In genomic region chr1:116066868-116067563, GRCh38 we compare ENCODE assay signal across 14 cellular contexts. TPM values are rescaled to one million over a fixed set of nuclear protein-coding genes. Genes with fewer than 3 reads are reported as not detected.
DNase-seq lines count a peak whose midpoint lies in the region; TF ChIP-seq lines count a peak whose summit lies in the region.
"Had no signal": no experiment of that assay in that cellular context is flagged by ENCODE, and none has a peak within 500 bp of the region (broad histone marks: within the 10 kb centered on the region; RNA-seq: fewer than 3 reads in every experiment).

No MANE protein-coding gene starts in this region.

- H2BK5ac ChIP-seq in mesendoderm (ENCODE audit: low read length), result no peak overlapping the region

- H3K36me3 ChIP-seq in MG63, result no peaks in the 10 kb centered on the region
- no peaks in the 10 kb centered on the region for H3K36me3 ChIP-seq in mesendoderm (ENCODE audit: control insufficient read depth, insufficient read depth, low read length)
- no peaks in the 10 kb centered on the region for H3K36me3 ChIP-seq in Caco-2 (ENCODE audit: control insufficient read depth, insufficient read depth, low read length)

- H3K27me3 ChIP-seq in MG63 (no peaks in the 10 kb centered on the region), mesendoderm (ENCODE audit: insufficient read depth, low read length, poor library complexity) (no peaks in the 10 kb centered on the region), Caco-2 (replicated peaks; ENCODE audit: control insufficient read depth, insufficient read depth, low read length) (no peaks in the 10 kb centered on the region)

- H3K4ac ChIP-seq in mesendoderm (ENCODE audit: low read depth, low read length), result no peak overlapping the region

- H3K4me1 ChIP-seq in mesendoderm (ENCODE audit: control insufficient read depth, low read depth, low read length) (no peaks in the 10 kb centered on the region), Caco-2 (no peaks in the 10 kb centered on the region)
- H3K4me1 ChIP-seq: A549 had no signal

- H3K27ac Mint-ChIP-seq in Caco-2 (ENCODE audit: unreplicated experiment), result no peak overlapping the region
- H3K27ac Mint-ChIP-seq: activated CD4-positive, alpha-beta memory T cell treated with anti-CD3 and anti-CD28 coated beads for 36 hours; activated naive CD8-positive, alpha-beta T cell treated with anti-CD3 and anti-CD28 coated beads for 36 hours had no signal

- no peaks in the 10 kb centered on the region for H3K4me1 Mint-ChIP-seq in Caco-2 (ENCODE audit: low read depth, unreplicated experiment)
- H3K4me1 Mint-ChIP-seq: activated naive CD8-positive, alpha-beta T cell treated with anti-CD3 and anti-CD28 coated beads for 36 hours had no signal

- H2BK15ac ChIP-seq in mesendoderm (replicated peaks; ENCODE audit: low read depth), result no peak overlapping the region

- intact Hi-C loops in Caco-2 (cut with micrococcal nuclease; ENCODE audit: unreplicated experiment), result no loop called here

- CTCF ChIA-PET in Caco-2 (lab: Charles Lee), result no interaction called here

- no peaks in the 10 kb centered on the region for H3K36me3 Mint-ChIP-seq in Caco-2 (ENCODE audit: insufficient read depth, unreplicated experiment)
- H3K36me3 Mint-ChIP-seq: activated CD4-positive, alpha-beta memory T cell treated with anti-CD3 and anti-CD28 coated beads for 36 hours had no signal

- H3K79me2 ChIP-seq in mesendoderm (ENCODE audit: control insufficient read depth, insufficient read depth, low read length), result no peaks in the 10 kb centered on the region

- H3K4me3 ChIP-seq in MG63, result no peak overlapping the region
- H3K4me3 ChIP-seq in epithelial cell of esophagus (ENCODE audit: low read length), result no peak overlapping the region
- no peak overlapping the region for H3K4me3 ChIP-seq in mesendoderm (ENCODE audit: low read length)
- no peak overlapping the region for H3K4me3 ChIP-seq in Caco-2 (ENCODE audit: low read depth, low read length)
- H3K4me3 ChIP-seq: A549 had no signal

- no peak overlapping the region for H2BK120ac ChIP-seq in mesendoderm (ENCODE audit: low read depth, low read length)

- H3K27me3 Mint-ChIP-seq in Caco-2 (ENCODE audit: insufficient read depth, unreplicated experiment), result no peaks in the 10 kb centered on the region

- peak; percentile 10 for DNase-seq in A172 (ENCODE audit: low spot score)
- peak; percentile 55 for DNase-seq in MG63
- peak; percentile 62 for DNase-seq in epithelial cell of esophagus (ENCODE audit: low read depth)
- DNase-seq in mesendoderm, result peak; percentile 59
- no peak for DNase-seq in GF-D8 (lab: John Stamatoyannopoulos, UW)
- no peak for DNase-seq in cerebellar cortex (ENCODE audit: low spot score)
- no peak for DNase-seq in Caco-2
- no peak for DNase-seq in stimulated activated CD4-positive, alpha-beta T cell treated with anti-CD3 and anti-CD28 coated beads, Interleukin-15, amount 100 ng/mL, for 24 hours
- DNase-seq: activated CD4-positive, alpha-beta memory T cell treated with anti-CD3 and anti-CD28 coated beads for 36 hours; activated naive CD8-positive, alpha-beta T cell treated with anti-CD3 and anti-CD28 coated beads for 36 hours; kidney; NCI-H526 treated with DMSO at 0.1 percent for 48 hours; stimulated activated CD4-positive, alpha-beta T cell treated with anti-CD3 and anti-CD28 coated beads, Interleukin-4, amount 100 ng/mL, for 24 hours had no signal

- no peaks in the 10 kb centered on the region for H3K9me3 ChIP-seq in MG63
- H3K9me3 ChIP-seq in Caco-2, result no peaks in the 10 kb centered on the region
- H3K9me3 ChIP-seq: A549 had no signal

- no peak overlapping the region for H3K56ac ChIP-seq in mesendoderm (ENCODE audit: low read length)

- H3K9ac ChIP-seq in mesendoderm (ENCODE audit: low read length), result no peak overlapping the region

- no peak overlapping the region for H3K27ac ChIP-seq in mesendoderm (ENCODE audit: low read depth, low read length)
- H3K27ac ChIP-seq: A549 had no signal

- H2AK5ac ChIP-seq in mesendoderm (ENCODE audit: low read length), result no peak overlapping the region

- POLR2A ChIA-PET in Caco-2 (lab: Charles Lee), result no interaction called here

- H3K23ac ChIP-seq in mesendoderm (ENCODE audit: low read length), result no peak overlapping the region

- no CpG with 5 or more reads among the region's 2 CpGs for WGBS in mesendoderm (ENCODE audit: extremely low coverage, insufficient coverage, low lambda C conversion rate)

- H3K4me2 ChIP-seq in mesendoderm (ENCODE audit: low read length), result no peak overlapping the region
- H3K4me2 ChIP-seq: A549 had no signal

- H3K4me3 Mint-ChIP-seq in Caco-2 (ENCODE audit: unreplicated experiment), result no peak overlapping the region
- H3K4me3 Mint-ChIP-seq: activated CD4-positive, alpha-beta memory T cell treated with anti-CD3 and anti-CD28 coated beads for 36 hours; activated naive CD8-positive, alpha-beta T cell treated with anti-CD3 and anti-CD28 coated beads for 36 hours had no signal

- H4K5ac ChIP-seq in mesendoderm (ENCODE audit: low read length), result no peak overlapping the region

- H3K18ac ChIP-seq in mesendoderm (ENCODE audit: low read length), result no peak overlapping the region

- no peaks in the 10 kb centered on the region for H3K9me3 Mint-ChIP-seq in Caco-2 (ENCODE audit: unreplicated experiment)
- H3K9me3 Mint-ChIP-seq: activated CD4-positive, alpha-beta memory T cell treated with anti-CD3 and anti-CD28 coated beads for 36 hours; activated naive CD8-positive, alpha-beta T cell treated with anti-CD3 and anti-CD28 coated beads for 36 hours had no signal

- no TSS peak for BruUV-seq in Caco-2 (replicated peaks; lab: Mats Ljungman, UMichigan)

- no peak for TF ChIP-seq CTCF in epithelial cell of esophagus (IDR thresholded peaks at IDR 0.05; ENCODE audit: insufficient read depth, low read depth, low read length, missing control alignments)
- no peak for TF ChIP-seq CTCF in Caco-2 (IDR thresholded peaks at IDR 0.05; ENCODE audit: insufficient read depth in 1 of 2, low read depth in 1 of 2, low read length in 1 of 2, severe bottlenecking in 1 of 2, unreplicated experiment in 1 of 2)

- no peaks in the 10 kb centered on the region for H3K79me1 ChIP-seq in mesendoderm (ENCODE audit: low read length)

- no peak overlapping the region for H4K8ac ChIP-seq in mesendoderm (ENCODE audit: low read depth, low read length)

RNA-seq across cellular contexts. Expression of gene MAB21L3, which starts 44.2 kb away (rescaled TPM):
- total RNA-seq in A172 (2014; rRNA removed; shearing (Covaris generic)), result not detected in 2 replicates
- total RNA-seq in MG63 (2014; rRNA removed; shearing (Covaris generic); ENCODE audit: low replicate concordance), result 1.3 TPM in 1 of 2 replicates, not detected in the other
- polyA plus RNA-seq in mesendoderm (2013, experiment 1 of 2), result not detected
- polyA plus RNA-seq in mesendoderm (2013, experiment 2 of 2), result 0.01 TPM
- total RNA-seq in Caco-2 (2022), result 0.26 and 0.66 TPM in 2 replicates
- total RNA-seq: activated CD4-positive, alpha-beta memory T cell treated with anti-CD3 and anti-CD28 coated beads for 36 hours had no signal

Comparison
In these comparisons a context has a peak if more than half of its experiments do, and no peak if none do; other contexts are left out.
1. DNase-seq: peak in A172 (single experiment), MG63 (single experiment), epithelial cell of esophagus (single experiment) and mesendoderm (single experiment); none in GF-D8 (single experiment), cerebellar cortex (single experiment), Caco-2 (0 of 2) and stimulated activated CD4-positive, alpha-beta T cell treated with anti-CD3 and anti-CD28 coated beads, Interleukin-15, amount 100 ng/mL, for 24 hours (single experiment).